Comparison of ENCODE assay signal across 19 cellular contexts in the genomic region with DNA sequence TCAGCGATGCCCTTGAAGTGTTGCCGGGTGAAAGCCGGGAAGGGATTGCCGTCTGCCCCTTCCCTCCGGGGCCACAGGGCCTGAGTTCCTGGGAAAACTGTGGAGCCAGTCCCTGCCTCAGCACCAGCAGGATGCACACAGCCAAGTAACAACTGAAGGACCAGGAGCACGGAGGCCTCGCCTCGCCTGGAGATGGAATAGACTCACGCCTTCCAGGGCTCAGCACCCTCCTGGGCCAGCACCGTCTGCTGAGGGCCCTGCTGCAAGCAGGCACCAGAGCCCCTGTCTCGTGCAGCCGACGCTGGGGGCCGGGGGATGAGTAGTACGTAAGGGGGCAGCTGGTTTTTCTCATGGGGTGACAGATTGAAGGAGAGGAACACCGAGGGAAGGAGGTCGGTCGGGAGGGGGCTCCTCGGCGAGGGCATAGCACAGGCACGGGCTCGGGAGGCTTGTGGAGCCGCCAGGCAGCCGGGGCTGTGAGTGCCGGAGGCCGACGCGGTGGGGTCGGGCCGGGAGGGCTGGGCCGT. TPM values are rescaled to one million over a fixed set of nuclear protein-coding genes. Genes with fewer than 3 reads are reported as not detected.
A peak's percentile ranks its signal among the peaks of the same experiment; 100 is the strongest.
DNase-seq lines count a peak whose midpoint lies in the region; ATAC-seq and TF ChIP-seq lines count a peak whose summit lies in the region.
"Had no signal": no experiment of that assay in that cellular context is flagged by ENCODE, and none has a peak within 500 bp of the region (broad histone marks: within the 10 kb centered on the region; RNA-seq: fewer than 3 reads in every experiment).

No MANE protein-coding gene starts in this region.

- H3K36me3 ChIP-seq in OCI-LY3 (replicated peaks; ENCODE audit: low read depth, low read length) (peaks cover 15% of the 10 kb centered on the region), sigmoid colon (no peaks in the 10 kb centered on the region)
- H3K36me3 ChIP-seq: Peyer's patch had no signal

- H3K27ac ChIP-seq in OCI-LY3 (ENCODE audit: low read length) (peak overlapping the region; percentile 91), sigmoid colon (no peak overlapping the region)
- H3K27ac ChIP-seq: GM23248 had no signal

- H3K9me3 ChIP-seq in OCI-LY3 (ENCODE audit: insufficient read depth, low read length): no peaks in the 10 kb centered on the region
- H3K9me3 ChIP-seq in sigmoid colon: no peaks in the 10 kb centered on the region
- H3K9me3 ChIP-seq: Caco-2, Peyer's patch had no signal

- H3K4me2 ChIP-seq in OCI-LY3 (ENCODE audit: low read length): peak overlapping the region; percentile 62; the same call in 1 of the 2 replicates

- H3K4me3 ChIP-seq in OCI-LY3 (ENCODE audit: low read length): no peak overlapping the region
- no peak overlapping the region for H3K4me3 ChIP-seq in sigmoid colon
- H3K4me3 ChIP-seq: GM23248, Peyer's patch had no signal

- peak overlapping the region; percentile 92; the same call in 1 of the 2 replicates for H3K9ac ChIP-seq in OCI-LY3 (ENCODE audit: low read length)
- H3K9ac ChIP-seq: GM23248 had no signal

- TF ChIP-seq CTCF in OCI-LY3 (IDR thresholded peaks at IDR 0.05; ENCODE audit: low read depth, low read length): no peak
- TF ChIP-seq CTCF in natural killer cell (IDR thresholded peaks at IDR 0.05): no peak
- no peak for TF ChIP-seq CTCF in sigmoid colon (IDR thresholded peaks at IDR 0.05)

- H3K4me3 Mint-ChIP-seq in dendritic cell treated with granulocyte-macrophage colony-stimulating factor and Interleukin-4, amounts not matched to agents 40 ng/mL and 50 ng/mL, for 4 days: no peak overlapping the region
- H3K4me3 Mint-ChIP-seq in natural killer cell: no peak overlapping the region
- H3K4me3 Mint-ChIP-seq in effector memory CD8-positive, alpha-beta T cell: no peak overlapping the region

- H3K27me3 ChIP-seq in OCI-LY3 (ENCODE audit: low read depth, low read length) (no peaks in the 10 kb centered on the region), sigmoid colon (peaks cover 5 to 92% (median 30%) of the 10 kb centered on the region in 3 donors)
- H3K27me3 ChIP-seq: Peyer's patch had no signal

- 74 to 75% methylated on average over 31 of the region's 31 CpGs for WGBS in sigmoid colon, 2 donors

- H4K20me1 ChIP-seq in OCI-LY3 (ENCODE audit: insufficient read depth, low read length): no peaks in the 10 kb centered on the region

- no peaks in the 10 kb centered on the region for H3K9me3 Mint-ChIP-seq in dendritic cell treated with granulocyte-macrophage colony-stimulating factor and Interleukin-4, amounts not matched to agents 40 ng/mL and 50 ng/mL, for 4 days
- no peaks in the 10 kb centered on the region for H3K9me3 Mint-ChIP-seq in natural killer cell
- no peaks in the 10 kb centered on the region for H3K9me3 Mint-ChIP-seq in effector memory CD8-positive, alpha-beta T cell

- peaks cover 44% of the 10 kb centered on the region for H3K79me2 ChIP-seq in OCI-LY3 (ENCODE audit: low read length)

- peak overlapping the region; percentile 78 for H3K27ac Mint-ChIP-seq in dendritic cell treated with granulocyte-macrophage colony-stimulating factor and Interleukin-4, amounts not matched to agents 40 ng/mL and 50 ng/mL, for 4 days
- no peak overlapping the region for H3K27ac Mint-ChIP-seq in natural killer cell
- H3K27ac Mint-ChIP-seq in effector memory CD8-positive, alpha-beta T cell: no peak overlapping the region

- peaks cover 97% of the 10 kb centered on the region for H3K4me1 Mint-ChIP-seq in dendritic cell treated with granulocyte-macrophage colony-stimulating factor and Interleukin-4, amounts not matched to agents 40 ng/mL and 50 ng/mL, for 4 days (ENCODE audit: low read depth)
- H3K4me1 Mint-ChIP-seq in natural killer cell: peaks cover 6 to 10% of the 10 kb centered on the region in 2 donors
- H3K4me1 Mint-ChIP-seq in effector memory CD8-positive, alpha-beta T cell (ENCODE audit: low read depth in 2 of 2): peaks cover 0 to 8% of the 10 kb centered on the region in 2 donors

- ATAC-seq in Right ventricle myocardium superior (ENCODE audit: poor library complexity): no peak
- ATAC-seq in left cardiac atrium: no peak
- no peak for ATAC-seq in natural killer cell
- no peak for ATAC-seq in effector memory CD8-positive, alpha-beta T cell (replicated peaks)

- peaks cover 77% of the 10 kb centered on the region for H3K27me3 Mint-ChIP-seq in dendritic cell treated with granulocyte-macrophage colony-stimulating factor and Interleukin-4, amounts not matched to agents 40 ng/mL and 50 ng/mL, for 4 days
- H3K27me3 Mint-ChIP-seq in natural killer cell (ENCODE audit: low read depth in 2 of 2): peaks cover 0 to 21% of the 10 kb centered on the region in 2 donors
- H3K27me3 Mint-ChIP-seq in effector memory CD8-positive, alpha-beta T cell: peaks cover 20 to 69% of the 10 kb centered on the region in 2 donors

- TF ChIP-seq POLR2A in sigmoid colon (IDR thresholded peaks at IDR 0.05): no peak

- no peak overlapping the region for H2AFZ ChIP-seq in OCI-LY3 (ENCODE audit: low read depth, low read length)
- H2AFZ ChIP-seq: GM23248 had no signal

- peaks cover 49% of the 10 kb centered on the region for H3K36me3 Mint-ChIP-seq in dendritic cell treated with granulocyte-macrophage colony-stimulating factor and Interleukin-4, amounts not matched to agents 40 ng/mL and 50 ng/mL, for 4 days (ENCODE audit: low read depth)
- H3K36me3 Mint-ChIP-seq in natural killer cell: no peaks in the 10 kb centered on the region
- no peaks in the 10 kb centered on the region for H3K36me3 Mint-ChIP-seq in effector memory CD8-positive, alpha-beta T cell (ENCODE audit: insufficient read depth)

- peaks cover 95% of the 10 kb centered on the region for H3K4me1 ChIP-seq in OCI-LY3 (ENCODE audit: low read length)
- H3K4me1 ChIP-seq in sigmoid colon: no peaks in the 10 kb centered on the region
- H3K4me1 ChIP-seq: Caco-2 had no signal

- intact Hi-C loops in Right ventricle myocardium superior (cut with DNase I) (no loop called here), left cardiac atrium (cut with DNase I) (no loop called here), natural killer cell (cut with micrococcal nuclease) (no loop called here), sigmoid colon (cut with DNase I) (no loop called here)
- intact Hi-C loops in dendritic cell treated with granulocyte-macrophage colony-stimulating factor and Interleukin-4, amounts not matched to agents 40 ng/mL and 50 ng/mL, for 4 days (cut with micrococcal nuclease): loop anchor here (5.0 to 10.0 kb wide), 2 partner anchors 33 to 144 kb away; no protein-coding TSS in a partner anchor

- DNase-seq in Right ventricle myocardium superior (peak; percentile 21), left cardiac atrium (no peak), natural killer cell (no peak), DMS153 treated with DMSO at 0.1 percent for 48 hours (lab: John Stamatoyannopoulos, UW; ENCODE audit: unreplicated experiment) (no peak), sigmoid colon (no peak)
- no peak for DNase-seq in effector memory CD8-positive, alpha-beta T cell
- DNase-seq: 8988T, Caco-2, DMS53, GM23248, NCI-H1092, NCI-H2107, NCI-H226, NCI-H69, Peyer's patch, SHP77 treated with DMSO at 0.1 percent for 48 hours had no signal

- no peak for TF ChIP-seq EP300 in sigmoid colon (IDR thresholded peaks at IDR 0.05)

RNA-seq across cellular contexts. Expression of a gene that starts 6.4 kb away (rescaled TPM):
- total RNA-seq in Right ventricle myocardium superior (8.6 TPM), left cardiac atrium (1 to 10 TPM; 6.5 to 6.6 TPM), natural killer cell (1 to 10 TPM; 2.5 to 7.8 (median 4.2) TPM), sigmoid colon (10 to 100 TPM in 1 of 4 donors, 1 to 10 TPM in 2, under 1 TPM in 1; 0.95 to 26.8 (median 3.4) TPM)
- polyA plus RNA-seq in sigmoid colon: 1 to 10 TPM; 4.2 to 9.8 (median 7.2) TPM
- total RNA-seq: GM23248, HT1080 had no signal
- polyA plus RNA-seq: GM23248 had no signal
